Comparison of ENCODE assay signal across 8 cellular contexts in genomic region chr1:167221126-167221803, GRCh38. TPM values are rescaled to one million over a fixed set of nuclear protein-coding genes. Genes with fewer than 3 reads are reported as not detected.
DNase-seq lines count a peak whose midpoint lies in the region; ATAC-seq and TF ChIP-seq lines count a peak whose summit lies in the region.

No MANE protein-coding gene starts in this region.

- no peaks in the 10 kb centered on the region for H3K36me3 ChIP-seq in DND-41 (ENCODE audit: insufficient read depth, low read length)

- no peaks in the 10 kb centered on the region for H3K27me3 ChIP-seq in DND-41 (ENCODE audit: insufficient read depth, low read length, poor library complexity)

- intact Hi-C loops in left cardiac atrium (cut with DNase I): loop anchor here in 1 of 2 donors (10.0 kb wide), 1 partner anchor 156 kb away; no protein-coding TSS in a partner anchor

- peaks cover 31% of the 10 kb centered on the region for H3K4me1 ChIP-seq in DND-41 (ENCODE audit: insufficient read depth, low read length)

- peak overlapping the region; percentile 71 for H2AFZ ChIP-seq in DND-41 (ENCODE audit: low read depth, low read length)

- TF ChIP-seq CTCF in DND-41 (IDR thresholded peaks at IDR 0.05; ENCODE audit: borderline replicate concordance, extremely low read depth, low read length, poor library complexity, severe bottlenecking) (no peak), retinal pigment epithelial cell (conservative IDR thresholded peaks at IDR 0.05; ENCODE audit: low read depth, low read length) (no peak)

- H3K9ac ChIP-seq in DND-41 (ENCODE audit: low read depth, low read length): peak overlapping the region; percentile 77

- H3K9me3 ChIP-seq in DND-41 (ENCODE audit: insufficient read depth, low read length, severe bottlenecking): no peaks in the 10 kb centered on the region

- H3K4me3 ChIP-seq in DND-41 (ENCODE audit: low read depth in 1 of 2, low read length in 2 of 2) (peak overlapping the region; percentile 61 to 76; a peak in 3 of 4 replicates), retinal pigment epithelial cell (ENCODE audit: low read length) (peak overlapping the region; percentile 74)

- H3K79me2 ChIP-seq in DND-41 (ENCODE audit: insufficient read depth, low read length): peaks cover 57% of the 10 kb centered on the region

- H3K4me2 ChIP-seq in DND-41 (ENCODE audit: insufficient read depth, low read length): peak overlapping the region; percentile 70

- ATAC-seq in DND-41 (ENCODE audit: insufficient read depth, low read depth) (peak; percentile 18), GM21367 (IDR thresholded peaks at IDR 0.05; ENCODE audit: unreplicated experiment) (peak; percentile 5), left cardiac atrium (peak; percentile 6)

- peak overlapping the region; percentile 67 for H3K27ac ChIP-seq in DND-41 (ENCODE audit: low read length)

- H4K20me1 ChIP-seq in DND-41 (ENCODE audit: insufficient read depth, low read length): peaks cover 6% of the 10 kb centered on the region; the same call in 1 of the 2 replicates

- peak; percentile 36 for DNase-seq in DND-41
- peak; percentile 11 for DNase-seq in HT-29 (ENCODE audit: low spot score)
- DNase-seq in activated gamma-delta T cell treated with anti-CD3 and anti-CD28 coated beads, Interleukin-2, amount 50 U/mL, for 16 hours (ENCODE audit: low read depth): peak; percentile 22
- no peak for DNase-seq in left cardiac atrium
- DNase-seq in retinal pigment epithelial cell (ENCODE audit: low read depth): no peak
- no peak for DNase-seq in SHP77 treated with DMSO at 0.1 percent for 48 hours (lab: John Stamatoyannopoulos, UW)
- DNase-seq in HCEC 1CT: no peak

RNA-seq across cellular contexts. Expression of gene POU2F1, which starts 0.6 kb away (rescaled TPM):
- 5.9 and 9.0 TPM in 2 replicates for total RNA-seq in HT-29 (2014; rRNA removed; shearing (Covaris generic))
- 1 to 10 TPM; 7.6 to 9.5 TPM for total RNA-seq in left cardiac atrium

Comparison
In these comparisons a context has a peak if more than half of its experiments do, and no peak if none do; other contexts are left out.
1. DNase-seq: peak in DND-41 (single experiment), HT-29 (single experiment) and activated gamma-delta T cell treated with anti-CD3 and anti-CD28 coated beads, Interleukin-2, amount 50 U/mL, for 16 hours (single experiment); none in left cardiac atrium (single experiment), retinal pigment epithelial cell (single experiment), SHP77 treated with DMSO at 0.1 percent for 48 hours (single experiment) and HCEC 1CT (single experiment).
2. Peak in every context shown above with its lines, with median percentiles within 50 percentile points of each other: ATAC-seq.